In genomic region chr1:9294440-9294773, GRCh38 we compare ENCODE assay signal across 8 cellular contexts.
DNase-seq lines count a peak whose midpoint lies in the region; ATAC-seq and TF ChIP-seq lines count a peak whose summit lies in the region.

No MANE protein-coding gene starts in this region.

- no peak overlapping the region for H3K27ac ChIP-seq in WERI-Rb-1
- H3K27ac ChIP-seq in substantia nigra (ENCODE audit: low read depth, low read length, poor library complexity, severe bottlenecking): peak overlapping the region; percentile 80

- no peak for ATAC-seq in GM21825 (IDR thresholded peaks at IDR 0.05; ENCODE audit: unreplicated experiment)

- peaks cover 22% of the 10 kb centered on the region for H3K36me3 ChIP-seq in WERI-Rb-1

- no peaks in the 10 kb centered on the region for H3K9me3 ChIP-seq in WERI-Rb-1 (ENCODE audit: severe bottlenecking)

- no peaks in the 10 kb centered on the region for H3K27me3 ChIP-seq in WERI-Rb-1 (ENCODE audit: insufficient read depth, low read depth, severe bottlenecking)

- peak overlapping the region; percentile 44 for H3K4me3 ChIP-seq in WERI-Rb-1 (ENCODE audit: low read depth, low read length)

- no peak for TF ChIP-seq CTCF in WERI-Rb-1 (IDR thresholded peaks at IDR 0.05; ENCODE audit: low read depth, low read length)

- peak; percentile 58 for DNase-seq in activated CD4-positive, alpha-beta T cell treated with anti-CD3 and anti-CD28 coated beads for 48 hours
- no peak for DNase-seq in activated CD4-positive, alpha-beta T cell treated with anti-CD3 and anti-CD28 coated beads for 1 hour
- no peak for DNase-seq in WERI-Rb-1
- DNase-seq in iris pigment epithelial cell (ENCODE audit: low read depth): peak; percentile 87
- DNase-seq in substantia nigra (lab: John Stamatoyannopoulos, UW): peak in 2 of 49 donors; percentile 19 to 28
- DNase-seq in activated gamma-delta T cell treated with Interleukin-2 at 50 U/mL for 16 hours: no peak
- DNase-seq in NCI-H2171 (lab: John Stamatoyannopoulos, UW): no peak

Comparison
In these comparisons a context has a peak if more than half of its experiments do, and no peak if none do; other contexts are left out.
1. DNase-seq: peak in activated CD4-positive, alpha-beta T cell treated with anti-CD3 and anti-CD28 coated beads for 48 hours (single experiment) and iris pigment epithelial cell (single experiment); none in activated CD4-positive, alpha-beta T cell treated with anti-CD3 and anti-CD28 coated beads for 1 hour (single experiment), WERI-Rb-1 (single experiment), activated gamma-delta T cell treated with Interleukin-2 at 50 U/mL for 16 hours (single experiment) and NCI-H2171 (single experiment).